Comparison of ENCODE assay signal across 8 cellular contexts in genomic region chr6:148051-148984, GRCh38.
DNase-seq lines count a peak whose midpoint lies in the region; ATAC-seq and TF ChIP-seq lines count a peak whose summit lies in the region.
"Not testable (repeated sequence)": the region's sequence is repeated elsewhere in the genome, so short reads cannot be mapped to it uniquely, and the experiment has no call there.

No MANE protein-coding gene starts in this region.

- TF ChIP-seq CTCF in HFF-Myc (IDR thresholded peaks at IDR 0.05; ENCODE audit: low read depth, low read length, missing control alignments) (peak; percentile 57), thyroid gland (IDR thresholded peaks at IDR 0.05) (peak in 2 of 6 experiments; percentile 4 to 14)
- TF ChIP-seq CTCF in fibroblast of mammary gland (conservative IDR thresholded peaks at IDR 0.05; ENCODE audit: control insufficient read depth, insufficient read depth, low read depth, low read length), result not testable (repeated sequence)

- H3K27me3 ChIP-seq in thyroid gland, result not testable (repeated sequence)

- H3K4me1 ChIP-seq in thyroid gland, result not testable (repeated sequence)

- DNase-seq in HFF-Myc (ENCODE audit: extremely low read depth, low read depth), result not testable (repeated sequence)
- DNase-seq in KBM-7 (peak; percentile 91), SK-N-MC (ENCODE audit: low read depth, low spot score) (peak; percentile 12), fibroblast of mammary gland (ENCODE audit: low read depth) (peak; percentile 52), occipital lobe (lab: John Stamatoyannopoulos, UW) (peak; percentile 15), thyroid gland (peak; percentile 3 to 6)
- peak; percentile 38 for DNase-seq in activated T-cell treated with anti-CD3 and anti-CD28 coated beads, Interleukin-2, amount 50 U/mL, for 4 hours

- 91% methylated on average over 45 of the region's 61 CpGs for WGBS in thyroid gland, 2 donors

- H3K4me1 Mint-ChIP-seq in activated T-cell treated with anti-CD3 and anti-CD28 coated beads, Interleukin-2, amount 50 U/mL, for 4 hours (ENCODE audit: low read depth), result not testable (repeated sequence)

- in situ Hi-C loops in KBM-7 (cut with MboI; ENCODE audit: low pct_unique_long_range_greater_than_20kb, low sequenced_read_pairs), result not testable (repeated sequence)

- H3K36me3 Mint-ChIP-seq in activated T-cell treated with anti-CD3 and anti-CD28 coated beads, Interleukin-2, amount 50 U/mL, for 4 hours (ENCODE audit: insufficient read depth), result not testable (repeated sequence)

- not testable (repeated sequence) for H3K9me3 ChIP-seq in SK-N-MC (ENCODE audit: low read depth, low read length); thyroid gland

- not testable (repeated sequence) for H3K4me3 Mint-ChIP-seq in activated T-cell treated with anti-CD3 and anti-CD28 coated beads, Interleukin-2, amount 50 U/mL, for 4 hours

- H3K9me3 Mint-ChIP-seq in activated T-cell treated with anti-CD3 and anti-CD28 coated beads, Interleukin-2, amount 50 U/mL, for 4 hours, result not testable (repeated sequence)

- TF ChIP-seq POLR2A in thyroid gland (IDR thresholded peaks at IDR 0.05), result not testable (repeated sequence)

- not testable (repeated sequence) for H3K27me3 Mint-ChIP-seq in activated T-cell treated with anti-CD3 and anti-CD28 coated beads, Interleukin-2, amount 50 U/mL, for 4 hours (ENCODE audit: low read depth)

- not testable (repeated sequence) for H3K4me3 ChIP-seq in HFF-Myc (replicated peaks; ENCODE audit: low read depth, low read length); SK-N-MC; fibroblast of mammary gland (ENCODE audit: control insufficient read depth, low read depth, low read length); thyroid gland (replicated peaks in 1 of 3)

- ATAC-seq in GM18498 (IDR thresholded peaks at IDR 0.05; ENCODE audit: unreplicated experiment), result peak; percentile 94
- peak; percentile 89 to 94 for ATAC-seq in activated T-cell treated with anti-CD3 and anti-CD28 coated beads, Interleukin-2, amount 50 U/mL, for 4 hours

- intact Hi-C loops in thyroid gland (cut with DNase I), result not testable (repeated sequence)

- H3K27ac ChIP-seq in SK-N-MC, thyroid gland: not testable (repeated sequence)

- not testable (repeated sequence) for H3K9ac ChIP-seq in SK-N-MC (ENCODE audit: insufficient read length)

- H3K36me3 ChIP-seq in SK-N-MC (ENCODE audit: insufficient read depth, low read length); thyroid gland: not testable (repeated sequence)
